In the genomic region with DNA sequence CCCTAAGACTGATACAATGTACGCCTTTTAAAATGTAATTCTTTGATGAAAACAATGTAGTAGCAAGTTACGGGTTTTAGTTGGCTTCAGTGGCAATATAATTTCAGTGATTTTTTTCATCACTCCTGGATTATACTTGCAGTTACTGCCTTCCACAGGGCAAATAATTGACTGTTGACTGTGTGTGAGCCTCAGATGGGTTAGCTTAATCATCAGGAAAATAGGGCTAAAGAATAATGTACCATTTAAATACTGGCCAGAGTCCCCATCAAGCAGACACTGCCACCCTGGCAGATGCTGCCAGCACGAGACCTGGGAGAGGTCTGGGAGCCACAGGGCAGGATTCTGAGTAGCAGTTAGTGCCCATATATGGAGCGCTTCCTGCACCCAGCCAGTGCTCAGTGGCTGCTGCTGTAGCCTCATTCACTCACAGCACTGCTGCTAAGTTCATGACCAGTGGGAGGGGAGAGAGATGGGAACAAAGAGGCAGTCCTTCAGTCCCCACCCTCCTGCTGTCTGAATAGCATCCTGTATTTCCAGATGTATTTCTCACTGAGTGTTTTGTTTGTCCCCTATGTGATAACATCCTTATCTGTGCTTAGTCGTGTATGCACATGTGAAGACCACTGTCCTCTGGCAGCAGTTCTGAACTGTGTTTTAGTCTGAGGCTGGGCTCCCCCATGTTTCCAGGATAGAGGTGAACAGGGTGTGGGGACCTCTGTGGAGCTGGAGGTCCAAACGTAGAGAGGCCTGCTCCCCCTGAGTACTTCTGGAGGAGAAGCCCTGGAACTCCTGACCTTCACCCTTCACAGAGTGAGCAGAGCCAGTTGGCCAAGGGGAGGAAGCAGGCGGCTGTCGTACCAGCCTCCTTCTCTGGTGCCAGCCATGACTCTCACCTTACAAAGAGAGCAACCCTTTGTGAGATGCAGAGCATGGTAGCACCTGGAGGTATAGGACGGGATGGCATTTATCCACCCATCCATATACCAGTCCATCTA, we compare ENCODE assay signal across 8 cellular contexts.
DNase-seq lines count a peak whose midpoint lies in the region; ATAC-seq and TF ChIP-seq lines count a peak whose summit lies in the region.

No MANE protein-coding gene starts in this region.

- no peaks in the 10 kb centered on the region for H3K79me2 ChIP-seq in H9 (ENCODE audit: insufficient read depth, low read length)

- H2BK15ac ChIP-seq in H9 (ENCODE audit: low read depth, low read length): no peak overlapping the region

- no peak overlapping the region for H3K4me2 ChIP-seq in H9 (ENCODE audit: insufficient read depth, insufficient read length, low read length)

- no peaks in the 10 kb centered on the region for H3K9me3 ChIP-seq in H9 (ENCODE audit: control insufficient read depth, low read depth, low read length)
- H3K9me3 ChIP-seq in heart right ventricle: no peaks in the 10 kb centered on the region

- no peak overlapping the region for H3K27ac Mint-ChIP-seq in H9

- no peaks in the 10 kb centered on the region for H3K79me1 ChIP-seq in H9 (ENCODE audit: insufficient read depth, low read depth, low read length, poor library complexity, severe bottlenecking)

- TF ChIP-seq CTCF in AG04449 (IDR thresholded peaks at IDR 0.05; ENCODE audit: insufficient read depth, low read length, missing control alignments) (no peak), H9 (conservative IDR thresholded peaks at IDR 0.05) (no peak), heart right ventricle (IDR thresholded peaks at IDR 0.05) (no peak)

- H3K9ac ChIP-seq in H9 (ENCODE audit: extremely low read depth, insufficient read length, low read length): no peak overlapping the region

- peaks cover 17 to 20% of the 10 kb centered on the region in 2 experiments for H3K4me1 Mint-ChIP-seq in H9

- H4K91ac ChIP-seq in H9 (ENCODE audit: insufficient read length, low read depth, low read length): no peak overlapping the region

- no peaks in the 10 kb centered on the region for H3K27me3 Mint-ChIP-seq in H9 (ENCODE audit: low read depth)

- H2AFZ ChIP-seq in H9 (ENCODE audit: low read length): no peak overlapping the region

- H3K4me1 ChIP-seq in H9 (ENCODE audit: insufficient read depth, low read length): no peaks in the 10 kb centered on the region; the same call in 1 of the 2 replicates
- H3K4me1 ChIP-seq in heart right ventricle: peaks cover 0 to 40% (median 10%) of the 10 kb centered on the region in 9 donors

- H3K23ac ChIP-seq in H9 (ENCODE audit: insufficient read length, low read depth, low read length): no peak overlapping the region

- no peak overlapping the region for H2BK5ac ChIP-seq in H9 (ENCODE audit: insufficient read length, low read length)

- H3K18ac ChIP-seq in H9 (ENCODE audit: insufficient read length, low read depth, low read length): no peak overlapping the region

- no peak overlapping the region for H2AK5ac ChIP-seq in H9 (ENCODE audit: insufficient read length, low read length)

- H3K36me3 ChIP-seq in heart right ventricle: peaks cover 0 to 13% (median 0%) of the 10 kb centered on the region in 9 donors

- H4K5ac ChIP-seq in H9 (ENCODE audit: insufficient read length, low read depth, low read length): no peak overlapping the region

- WGBS in H9 (ENCODE audit: extremely low coverage, insufficient read length, low lambda C conversion rate): no CpG with 5 or more reads among the region's 9 CpGs
- 76 to 77% methylated on average over 9 of the region's 9 CpGs for WGBS in heart right ventricle, 2 donors

- no peak overlapping the region for H3K4me3 Mint-ChIP-seq in H9

- H3K23me2 ChIP-seq in H9 (ENCODE audit: insufficient read length, low read depth, low read length, poor library complexity, severe bottlenecking): no peaks in the 10 kb centered on the region

- no peak overlapping the region for H3K56ac ChIP-seq in H9 (ENCODE audit: insufficient read length, low read depth, low read length)

- no peak overlapping the region for H3K4ac ChIP-seq in H9 (ENCODE audit: low read depth, low read length)

- H2BK20ac ChIP-seq in H9 (ENCODE audit: low read depth, low read length, poor library complexity, severe bottlenecking): no peak overlapping the region

- ATAC-seq in heart right ventricle (peak in 7 of 8 donors; percentile 19 to 73 (median 68)), GM18870 (IDR thresholded peaks at IDR 0.05; ENCODE audit: unreplicated experiment) (no peak), HG03196 (IDR thresholded peaks at IDR 0.05; ENCODE audit: unreplicated experiment) (no peak)

- no peak overlapping the region for H3K4me3 ChIP-seq in AG04449 (ENCODE audit: low read depth, low read length)
- no peak overlapping the region for H3K4me3 ChIP-seq in heart right ventricle

- H3K9me3 Mint-ChIP-seq in H9: peaks cover 3 to 8% of the 10 kb centered on the region in 2 experiments; a peak in 1 of 5 replicates

- no peaks in the 10 kb centered on the region for H3K27me3 ChIP-seq in H9 (ENCODE audit: insufficient read depth, low read length)
- no peaks in the 10 kb centered on the region for H3K27me3 ChIP-seq in heart right ventricle

- CTCF ChIA-PET in AG04449 (lab: Yijun Ruan, JAX): interaction anchor here (5.6 kb wide), 1 partner anchor 15 kb away, joined by 135 read pairs; no protein-coding TSS in a partner anchor

- peaks cover 0 to 11% (median 7%) of the 10 kb centered on the region in 3 experiments; a peak in 2 of 7 replicates for H3K36me3 Mint-ChIP-seq in H9 (ENCODE audit: insufficient read depth in 1 of 3, low read depth in 3 of 3)

- intact Hi-C loops in heart right ventricle (cut with DNase I): no loop called here

- POLR2A ChIA-PET in AG04449 (lab: Yijun Ruan, JAX): no interaction called here

- H4K20me1 ChIP-seq in H9 (ENCODE audit: control insufficient read depth, insufficient read depth, insufficient read length): no peaks in the 10 kb centered on the region

- no peak overlapping the region for H3K27ac ChIP-seq in H9 (ENCODE audit: insufficient read length, low read depth, low read length)
- no peak overlapping the region for H3K27ac ChIP-seq in heart right ventricle

- H3T11ph ChIP-seq in H9 (ENCODE audit: low read length): no peak overlapping the region

- no peak overlapping the region for H4K8ac ChIP-seq in H9 (replicated peaks; ENCODE audit: insufficient read length, low read depth, low read length)

- H2BK12ac ChIP-seq in H9 (ENCODE audit: insufficient read length, low read depth, low read length): no peak overlapping the region

- H3K14ac ChIP-seq in H9 (ENCODE audit: insufficient read depth, low read length): no peak overlapping the region

- no peak overlapping the region for H2BK120ac ChIP-seq in H9 (ENCODE audit: low read depth, low read length, poor library complexity, severe bottlenecking)

- DNase-seq in AG04449 (ENCODE audit: low read depth, low spot score): peak; percentile 75
- DNase-seq in H9: peak; percentile 62
- peak; percentile 30 for DNase-seq in activated CD4-positive, alpha-beta T cell treated with anti-CD3 and anti-CD28 coated beads, Interleukin-2, amount 50 U/mL, for 1 hour
- no peak for DNase-seq in heart right ventricle
- no peak for DNase-seq in NOMO-1 treated with DMSO at 0.1 percent for 48 hours (lab: John Stamatoyannopoulos, UW; ENCODE audit: unreplicated experiment)
- DNase-seq in RKO (ENCODE audit: low spot score): no peak

Comparison
In these comparisons a context has a peak if more than half of its experiments do, and no peak if none do; other contexts are left out.
1. DNase-seq: peak in AG04449 (single experiment), H9 (single experiment) and activated CD4-positive, alpha-beta T cell treated with anti-CD3 and anti-CD28 coated beads, Interleukin-2, amount 50 U/mL, for 1 hour (single experiment); none in heart right ventricle (0 of 2), NOMO-1 treated with DMSO at 0.1 percent for 48 hours (single experiment) and RKO (single experiment).
2. ATAC-seq: peak in heart right ventricle (7 of 8); none in GM18870 (single experiment) and HG03196 (single experiment).